In the genomic region with DNA sequence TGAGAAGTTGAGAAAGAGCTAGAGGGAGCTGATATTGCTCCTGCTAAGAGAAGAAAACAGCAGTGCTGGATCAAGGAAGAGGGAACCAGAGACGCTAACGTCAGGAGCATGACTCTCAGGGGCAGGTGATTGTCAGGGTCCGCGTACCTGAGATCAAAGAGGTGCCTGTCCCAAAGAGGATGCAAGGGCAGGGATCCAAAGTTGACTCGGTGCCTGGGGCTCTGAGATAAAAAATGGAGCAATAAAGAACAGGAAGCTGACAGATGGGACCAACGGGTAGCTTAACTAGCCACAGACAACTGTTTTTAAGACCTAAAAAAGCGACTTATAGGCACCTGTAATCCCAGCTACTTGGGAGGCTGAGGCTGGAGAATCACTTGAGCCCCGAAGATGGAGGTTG, we compare ENCODE assay signal across 1 cellular context.
TF ChIP-seq lines count a peak whose summit lies in the region.

No MANE protein-coding gene starts in this region.

TF ChIP-seq in GM23338, 12 proteins besides CTCF, POLR2A, EP300 and RAD21 (continued from another document):
- no peak for TF ChIP-seq STAT1 (IDR thresholded peaks at IDR 0.05; ENCODE audit: unreplicated experiment)
TF ChIP-seq in GM23338: peak in this region for 0.
